15 cellular contexts compared by ENCODE assay signal in the genomic region with DNA sequence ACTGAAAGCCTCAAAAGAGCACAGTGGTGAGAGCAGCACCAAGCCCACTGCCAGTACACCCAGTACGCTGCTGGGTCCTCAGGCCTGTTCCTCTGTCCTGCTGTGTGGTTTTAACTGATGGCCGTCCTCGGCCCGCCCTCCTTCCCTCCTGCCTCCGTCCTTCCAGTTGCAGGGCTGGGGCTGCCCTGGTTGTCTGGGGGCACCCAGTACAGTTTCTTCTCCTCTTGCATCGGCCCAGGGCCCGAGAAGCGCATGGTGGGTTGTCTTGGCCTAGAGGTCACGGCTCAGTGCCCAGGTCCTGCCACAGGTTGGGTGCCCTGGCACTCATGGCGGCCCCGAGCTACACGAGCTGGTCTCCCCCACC.
DNase-seq lines count a peak whose midpoint lies in the region; ATAC-seq and TF ChIP-seq lines count a peak whose summit lies in the region.
"Had no signal": no experiment of that assay in that cellular context is flagged by ENCODE, and none has a peak within 500 bp of the region (broad histone marks: within the 10 kb centered on the region; RNA-seq: fewer than 3 reads in every experiment).

No MANE protein-coding gene starts in this region.

- no peak overlapping the region for H2AK5ac ChIP-seq in neuronal stem cell (ENCODE audit: low read depth, low read length)

- H3K9me3 ChIP-seq in lower lobe of right lung (no peaks in the 10 kb centered on the region), parathyroid adenoma (ENCODE audit: control insufficient read depth, low read length) (no peaks in the 10 kb centered on the region), neuronal stem cell (replicated peaks in 1 of 2; ENCODE audit: control insufficient read depth in 2 of 2, insufficient read depth in 1 of 2, low read depth in 1 of 2, low read length in 2 of 2) (no peaks in the 10 kb centered on the region)
- H3K9me3 ChIP-seq: BLaER1 treated with 17β-estradiol and CSF1 and Interleukin-3, amounts not matched to agents 10 nM and 100 nM had no signal

- no peak overlapping the region for H3K4me3 ChIP-seq in lower lobe of right lung
- no peak overlapping the region for H3K4me3 ChIP-seq in parathyroid adenoma (ENCODE audit: low read depth, low read length)
- H3K4me3 ChIP-seq in neuronal stem cell (ENCODE audit: low read length in 2 of 2), result no peak overlapping the region
- H3K4me3 ChIP-seq: BLaER1 treated with 17β-estradiol and CSF1 and Interleukin-3, amounts not matched to agents 10 nM and 100 nM had no signal

- H3K4me1 ChIP-seq in lower lobe of right lung (no peaks in the 10 kb centered on the region), parathyroid adenoma (peaks cover 7% of the 10 kb centered on the region), neuronal stem cell (ENCODE audit: control insufficient read depth in 2 of 2, insufficient read depth in 1 of 2, low read depth in 1 of 2, low read length in 2 of 2) (no peaks in the 10 kb centered on the region)

- ATAC-seq in left cardiac atrium, result no peak
- no peak for ATAC-seq in Right ventricle myocardium inferior
- no peak for ATAC-seq in lower lobe of right lung
- no peak for ATAC-seq in GM21619 (IDR thresholded peaks at IDR 0.05; ENCODE audit: unreplicated experiment)
- ATAC-seq in HG02571 (IDR thresholded peaks at IDR 0.05; ENCODE audit: unreplicated experiment), result no peak
- ATAC-seq: CD8-positive, alpha-beta T cell had no signal

- peaks cover 9% of the 10 kb centered on the region for H3K79me1 ChIP-seq in neuronal stem cell (ENCODE audit: low read depth, low read length)

- DNase-seq in left cardiac atrium, result peak; percentile 8
- DNase-seq in Right ventricle myocardium inferior (ENCODE audit: missing footprints), result no peak
- DNase-seq in lower lobe of right lung, result peak; percentile 32
- no peak for DNase-seq in neuronal stem cell (ENCODE audit: low spot score)
- DNase-seq in A172 (ENCODE audit: low spot score), result no peak
- DNase-seq: 8988T; Calu3; CD8-positive, alpha-beta T cell; DMS79 treated with DMSO at 0.1 percent for 48 hours; GF-D8; H9 had no signal

- no peak overlapping the region for H3K18ac ChIP-seq in neuronal stem cell (ENCODE audit: low read length)

- no peak overlapping the region for H2BK5ac ChIP-seq in neuronal stem cell (ENCODE audit: low read length)

- no peak overlapping the region for H3K23ac ChIP-seq in neuronal stem cell (ENCODE audit: low read depth, low read length, poor library complexity)

- H2AFZ ChIP-seq in parathyroid adenoma (no peak overlapping the region), neuronal stem cell (ENCODE audit: low read length) (no peak overlapping the region)

- H3K9ac ChIP-seq in parathyroid adenoma, result no peak overlapping the region
- no peak overlapping the region for H3K9ac ChIP-seq in neuronal stem cell (ENCODE audit: low read depth, low read length, poor library complexity)
- H3K9ac ChIP-seq: BLaER1 treated with 17β-estradiol and CSF1 and Interleukin-3, amounts not matched to agents 10 nM and 100 nM had no signal

- H4K8ac ChIP-seq in neuronal stem cell (ENCODE audit: low read depth, low read length), result no peak overlapping the region

- H3K4me2 ChIP-seq in parathyroid adenoma (ENCODE audit: low read length), result peak overlapping the region; percentile 3
- no peak overlapping the region for H3K4me2 ChIP-seq in neuronal stem cell (ENCODE audit: insufficient read depth, low read length, poor library complexity, severe bottlenecking)
- H3K4me2 ChIP-seq: BLaER1 treated with 17β-estradiol and CSF1 and Interleukin-3, amounts not matched to agents 10 nM and 100 nM had no signal

- no peak overlapping the region for H2BK120ac ChIP-seq in neuronal stem cell (ENCODE audit: low read depth, low read length)

- no peak overlapping the region for H3K27ac ChIP-seq in lower lobe of right lung
- H3K27ac ChIP-seq in parathyroid adenoma, result no peak overlapping the region
- no peak overlapping the region for H3K27ac ChIP-seq in neuronal stem cell (replicated peaks; ENCODE audit: low read length)
- H3K27ac ChIP-seq: BLaER1 treated with 17β-estradiol and CSF1 and Interleukin-3, amounts not matched to agents 10 nM and 100 nM had no signal

- peaks cover 11% of the 10 kb centered on the region for H3K79me2 ChIP-seq in parathyroid adenoma

- H3K36me3 ChIP-seq in lower lobe of right lung (peaks cover 23% of the 10 kb centered on the region), parathyroid adenoma (ENCODE audit: control insufficient read depth, insufficient read depth, low read length) (no peaks in the 10 kb centered on the region), neuronal stem cell (replicated peaks in 1 of 2; ENCODE audit: control insufficient read depth in 2 of 2, insufficient read depth in 2 of 2, low read length in 2 of 2) (peaks cover 13 to 24% of the 10 kb centered on the region in 2 donors)

- no peak overlapping the region for H3K14ac ChIP-seq in neuronal stem cell (ENCODE audit: low read length)

- intact Hi-C loops in left cardiac atrium (cut with DNase I) (no loop called here), Right ventricle myocardium inferior (cut with DNase I) (no loop called here), lower lobe of right lung (cut with DNase I) (no loop called here)

- H2BK12ac ChIP-seq in neuronal stem cell (ENCODE audit: low read length), result no peak overlapping the region

- TF ChIP-seq CTCF in lower lobe of right lung (IDR thresholded peaks at IDR 0.05), result no peak
- no peak for TF ChIP-seq CTCF in parathyroid adenoma (IDR thresholded peaks at IDR 0.05)

- H3K4ac ChIP-seq in neuronal stem cell (ENCODE audit: low read length), result no peak overlapping the region

- H3K27me3 ChIP-seq in lower lobe of right lung (ENCODE audit: low read depth), result no peaks in the 10 kb centered on the region
- no peaks in the 10 kb centered on the region for H3K27me3 ChIP-seq in parathyroid adenoma (ENCODE audit: control insufficient read depth, insufficient read depth, low read length)
- H3K27me3 ChIP-seq in neuronal stem cell (ENCODE audit: control insufficient read depth in 3 of 3, insufficient read depth in 3 of 3, low read depth in 1 of 3, low read length in 3 of 3), result no peaks in the 10 kb centered on the region
- H3K27me3 ChIP-seq: BLaER1 treated with 17β-estradiol and CSF1 and Interleukin-3, amounts not matched to agents 10 nM and 100 nM had no signal

- WGBS in neuronal stem cell (ENCODE audit: extremely low coverage in 2 of 2, insufficient read length in 2 of 2, insufficient replicate concordance in 1 of 2), 2 donors, result no CpG with 5 or more reads among the region's 12 CpGs

- H4K91ac ChIP-seq in neuronal stem cell (ENCODE audit: low read depth, low read length, poor library complexity), result no peak overlapping the region

- no peak overlapping the region for H2BK15ac ChIP-seq in neuronal stem cell (ENCODE audit: low read length)

Comparison
In these comparisons a context has a peak if more than half of its experiments do, and no peak if none do; other contexts are left out.
1. DNase-seq: peak in left cardiac atrium (single experiment) and lower lobe of right lung (single experiment); none in Right ventricle myocardium inferior (single experiment), neuronal stem cell (single experiment) and A172 (single experiment).